In genomic region chr14:34322940-34323418, GRCh38 we compare ENCODE assay signal across 8 cellular contexts.
DNase-seq lines count a peak whose midpoint lies in the region; ATAC-seq and TF ChIP-seq lines count a peak whose summit lies in the region.

No MANE protein-coding gene starts in this region.

- no peak for TF ChIP-seq POLR2A in stomach (IDR thresholded peaks at IDR 0.05)

- no peaks in the 10 kb centered on the region for H3K36me3 ChIP-seq in neural cell (ENCODE audit: insufficient read depth, low read length)
- H3K36me3 ChIP-seq in stomach, result no peaks in the 10 kb centered on the region

- DNase-seq in AG08395 (ENCODE audit: low spot score), result peak; percentile 71
- DNase-seq in HL-60 (ENCODE audit: low read depth in 1 of 2, low spot score in 1 of 2), result peak in 1 of 2 experiments; percentile 68
- DNase-seq in NOMO-1 treated with DMSO at 0.1 percent for 48 hours (lab: John Stamatoyannopoulos, UW; ENCODE audit: unreplicated experiment), result peak; percentile 60
- peak; percentile 47 for DNase-seq in activated CD8-positive, alpha-beta memory T cell treated with anti-CD3 and anti-CD28 coated beads, Interleukin-2, amount 50 U/mL, for 24 hours (ENCODE audit: extremely low read depth)
- DNase-seq in stomach, result peak; percentile 59

- peak; percentile 24 for TF ChIP-seq RAD21 in neural cell (conservative IDR thresholded peaks at IDR 0.05)

- H3K27me3 ChIP-seq in HL-60 (ENCODE audit: insufficient read depth, poor library complexity, severe bottlenecking), result no peaks in the 10 kb centered on the region
- H3K27me3 ChIP-seq in neural cell (ENCODE audit: insufficient read depth, low read depth, low read length), result no peaks in the 10 kb centered on the region
- no peaks in the 10 kb centered on the region for H3K27me3 ChIP-seq in stomach

- TF ChIP-seq EP300 in neural cell (conservative IDR thresholded peaks at IDR 0.05; ENCODE audit: poor library complexity, severe bottlenecking) (no peak), stomach (IDR thresholded peaks at IDR 0.05) (no peak)

- peak; percentile 82 for ATAC-seq in GM18909 (IDR thresholded peaks at IDR 0.05; ENCODE audit: poor library complexity, unreplicated experiment)
- peak; percentile 73 for ATAC-seq in esophagus mucosa

- no peak overlapping the region for H3K4me2 ChIP-seq in neural cell (ENCODE audit: low read length)

- H4K20me1 ChIP-seq in neural cell (ENCODE audit: insufficient read depth), result no peaks in the 10 kb centered on the region

- 39 to 45% (median 44%) methylated on average over 8 of the region's 8 CpGs for WGBS in stomach, 5 donors

- no peak overlapping the region for H3K9ac ChIP-seq in neural cell (ENCODE audit: low read length)

- H2AFZ ChIP-seq in neural cell (ENCODE audit: low read depth, low read length), result no peak overlapping the region

- H3K9me2 ChIP-seq in neural cell (ENCODE audit: insufficient read depth, low read length), result no peaks in the 10 kb centered on the region

- peaks cover 6 to 22% (median 12%) of the 10 kb centered on the region in 4 donors for H3K4me1 ChIP-seq in stomach

- H3F3A ChIP-seq in neural cell (ENCODE audit: insufficient read depth, low read length, poor library complexity, severe bottlenecking), result no peaks in the 10 kb centered on the region

- H3K4me3 ChIP-seq in HL-60 (replicated peaks; ENCODE audit: insufficient read depth, low read length) (no peak overlapping the region), neural cell (ENCODE audit: low read length) (no peak overlapping the region), stomach (no peak overlapping the region)

- no peaks in the 10 kb centered on the region for H3K79me2 ChIP-seq in neural cell (replicated peaks; ENCODE audit: insufficient read depth, low read length)

- no peak overlapping the region for H3K27ac ChIP-seq in HL-60 (replicated peaks)
- no peak overlapping the region for H3K27ac ChIP-seq in neural cell (ENCODE audit: low read length)
- H3K27ac ChIP-seq in stomach, result no peak overlapping the region

- intact Hi-C loops in stomach (cut with DNase I; ENCODE audit: low total_unique reads), result loop anchor here (10.0 kb wide), 1 partner anchor 478 kb away; no protein-coding TSS in a partner anchor

- peak; percentile 64 for TF ChIP-seq CTCF in HL-60 (IDR thresholded peaks at IDR 0.05; ENCODE audit: insufficient read depth, low read length)
- peak; percentile 49 for TF ChIP-seq CTCF in neural cell (IDR thresholded peaks at IDR 0.05; ENCODE audit: poor library complexity, severe bottlenecking)
- TF ChIP-seq CTCF in stomach (IDR thresholded peaks at IDR 0.05), result peak in 5 of 7 experiments; percentile 31 to 79 (median 49)

- H3K9me3 ChIP-seq in neural cell (ENCODE audit: low read length) (no peaks in the 10 kb centered on the region), stomach (no peaks in the 10 kb centered on the region)

TF ChIP-seq in neural cell, 6 proteins besides CTCF, POLR2A, EP300 and RAD21:
- TF ChIP-seq POLR2AphosphoS5 (IDR thresholded peaks at IDR 0.05) (no peak), MXI1 (conservative IDR thresholded peaks at IDR 0.05; ENCODE audit: poor library complexity, severe bottlenecking) (no peak)
- TF ChIP-seq, protein P1, sequence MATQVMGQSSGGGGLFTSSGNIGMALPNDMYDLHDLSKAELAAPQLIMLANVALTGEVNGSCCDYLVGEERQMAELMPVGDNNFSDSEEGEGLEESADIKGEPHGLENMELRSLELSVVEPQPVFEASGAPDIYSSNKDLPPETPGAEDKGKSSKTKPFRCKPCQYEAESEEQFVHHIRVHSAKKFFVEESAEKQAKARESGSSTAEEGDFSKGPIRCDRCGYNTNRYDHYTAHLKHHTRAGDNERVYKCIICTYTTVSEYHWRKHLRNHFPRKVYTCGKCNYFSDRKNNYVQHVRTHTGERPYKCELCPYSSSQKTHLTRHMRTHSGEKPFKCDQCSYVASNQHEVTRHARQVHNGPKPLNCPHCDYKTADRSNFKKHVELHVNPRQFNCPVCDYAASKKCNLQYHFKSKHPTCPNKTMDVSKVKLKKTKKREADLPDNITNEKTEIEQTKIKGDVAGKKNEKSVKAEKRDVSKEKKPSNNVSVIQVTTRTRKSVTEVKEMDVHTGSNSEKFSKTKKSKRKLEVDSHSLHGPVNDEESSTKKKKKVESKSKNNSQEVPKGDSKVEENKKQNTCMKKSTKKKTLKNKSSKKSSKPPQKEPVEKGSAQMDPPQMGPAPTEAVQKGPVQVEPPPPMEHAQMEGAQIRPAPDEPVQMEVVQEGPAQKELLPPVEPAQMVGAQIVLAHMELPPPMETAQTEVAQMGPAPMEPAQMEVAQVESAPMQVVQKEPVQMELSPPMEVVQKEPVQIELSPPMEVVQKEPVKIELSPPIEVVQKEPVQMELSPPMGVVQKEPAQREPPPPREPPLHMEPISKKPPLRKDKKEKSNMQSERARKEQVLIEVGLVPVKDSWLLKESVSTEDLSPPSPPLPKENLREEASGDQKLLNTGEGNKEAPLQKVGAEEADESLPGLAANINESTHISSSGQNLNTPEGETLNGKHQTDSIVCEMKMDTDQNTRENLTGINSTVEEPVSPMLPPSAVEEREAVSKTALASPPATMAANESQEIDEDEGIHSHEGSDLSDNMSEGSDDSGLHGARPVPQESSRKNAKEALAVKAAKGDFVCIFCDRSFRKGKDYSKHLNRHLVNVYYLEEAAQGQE (IDR thresholded peaks at IDR 0.05; ENCODE audit: borderline replicate concordance), result no peak
